In genomic region chrX:9526965-9527364, GRCh38 we compare ENCODE assay signal across 17 cellular contexts.
"Had no signal": no experiment of that assay in that cellular context is flagged by ENCODE, and none has a peak within 500 bp of the region (broad histone marks: within the 10 kb centered on the region; RNA-seq: fewer than 3 reads in every experiment).

No MANE protein-coding gene starts in this region.

- H3K4me3 Mint-ChIP-seq: activated CD8-positive, alpha-beta T cell treated with anti-CD3 and anti-CD28 coated beads for 36 hours; activated naive CD8-positive, alpha-beta T cell treated with anti-CD3 and anti-CD28 coated beads, Interleukin-2, amount 10 ng/mL, durations not matched to agents 7 days and 5 days; dendritic cell treated with granulocyte-macrophage colony-stimulating factor and Interleukin-4, amounts not matched to agents 40 ng/mL and 50 ng/mL, for 4 days; mesothelial cell of epicardium; stimulated activated effector memory CD8-positive, alpha-beta T cell treated with anti-CD3 and anti-CD28 coated beads, Interleukin-12 subunit alpha, Interleukin-12 subunit beta, amount 100 ng/mL, for 72 hours; T-helper 1 cell treated with Interleukin-12 subunit alpha and Interleukin-12 subunit beta and Interleukin-4 antibody, amounts not matched to agents 30 μg/mL and 1 μg/mL, for 36 hours had no signal

- H3K27me3 ChIP-seq: gastroesophageal sphincter, neutrophil had no signal

- H3K4me1 ChIP-seq: lower lobe of right lung had no signal

- H3K27ac Mint-ChIP-seq: activated CD8-positive, alpha-beta T cell treated with anti-CD3 and anti-CD28 coated beads for 36 hours; activated naive CD8-positive, alpha-beta T cell treated with anti-CD3 and anti-CD28 coated beads, Interleukin-2, amount 10 ng/mL, durations not matched to agents 7 days and 5 days; dendritic cell treated with granulocyte-macrophage colony-stimulating factor and Interleukin-4, amounts not matched to agents 40 ng/mL and 50 ng/mL, for 4 days; stimulated activated effector memory CD8-positive, alpha-beta T cell treated with anti-CD3 and anti-CD28 coated beads, Interleukin-12 subunit alpha, Interleukin-12 subunit beta, amount 100 ng/mL, for 72 hours; T-helper 1 cell treated with Interleukin-12 subunit alpha and Interleukin-12 subunit beta and Interleukin-4 antibody, amounts not matched to agents 30 μg/mL and 1 μg/mL, for 36 hours had no signal

- H3K36me3 ChIP-seq: gastroesophageal sphincter, heart right ventricle, lower lobe of right lung, neutrophil, WERI-Rb-1 had no signal

- H3K27ac ChIP-seq: gastroesophageal sphincter, heart right ventricle, lower lobe of right lung, neutrophil, WERI-Rb-1 had no signal

- H3K36me3 Mint-ChIP-seq: activated naive CD8-positive, alpha-beta T cell treated with anti-CD3 and anti-CD28 coated beads, Interleukin-2, amount 10 ng/mL, durations not matched to agents 7 days and 5 days; mesothelial cell of epicardium; stimulated activated effector memory CD8-positive, alpha-beta T cell treated with anti-CD3 and anti-CD28 coated beads, Interleukin-12 subunit alpha, Interleukin-12 subunit beta, amount 100 ng/mL, for 72 hours had no signal

- DNase-seq: activated CD4-positive, alpha-beta T cell treated with anti-CD3 and anti-CD28 coated beads for 4 hours; activated CD8-positive, alpha-beta memory T cell treated with anti-CD3 and anti-CD28 coated beads, Interleukin-2, amount 50 U/mL, for 4 hours; activated CD8-positive, alpha-beta T cell treated with anti-CD3 and anti-CD28 coated beads for 36 hours; activated gamma-delta T cell; activated naive CD8-positive, alpha-beta T cell treated with anti-CD3 and anti-CD28 coated beads, Interleukin-2, amount 10 ng/mL, durations not matched to agents 7 days and 5 days; activated T-cell treated with anti-CD3 and anti-CD28 coated beads, Interleukin-2, amount 50 U/mL, for 48 hours; cerebellar nuclear complex; heart right ventricle; left cardiac atrium; lower lobe of right lung; WERI-Rb-1 had no signal

- H3K9me3 ChIP-seq: gastroesophageal sphincter, heart right ventricle, lower lobe of right lung, neutrophil had no signal

- H3K27me3 Mint-ChIP-seq: activated CD8-positive, alpha-beta T cell treated with anti-CD3 and anti-CD28 coated beads for 36 hours; activated naive CD8-positive, alpha-beta T cell treated with anti-CD3 and anti-CD28 coated beads, Interleukin-2, amount 10 ng/mL, durations not matched to agents 7 days and 5 days; dendritic cell treated with granulocyte-macrophage colony-stimulating factor and Interleukin-4, amounts not matched to agents 40 ng/mL and 50 ng/mL, for 4 days had no signal

- H3K9me3 Mint-ChIP-seq: activated CD8-positive, alpha-beta T cell treated with anti-CD3 and anti-CD28 coated beads for 36 hours; activated naive CD8-positive, alpha-beta T cell treated with anti-CD3 and anti-CD28 coated beads, Interleukin-2, amount 10 ng/mL, durations not matched to agents 7 days and 5 days; dendritic cell treated with granulocyte-macrophage colony-stimulating factor and Interleukin-4, amounts not matched to agents 40 ng/mL and 50 ng/mL, for 4 days; mesothelial cell of epicardium; stimulated activated effector memory CD8-positive, alpha-beta T cell treated with anti-CD3 and anti-CD28 coated beads, Interleukin-12 subunit alpha, Interleukin-12 subunit beta, amount 100 ng/mL, for 72 hours; T-helper 1 cell treated with Interleukin-12 subunit alpha and Interleukin-12 subunit beta and Interleukin-4 antibody, amounts not matched to agents 30 μg/mL and 1 μg/mL, for 36 hours had no signal

- H3K4me3 ChIP-seq: gastroesophageal sphincter, heart right ventricle, lower lobe of right lung had no signal
